In the genomic region with DNA sequence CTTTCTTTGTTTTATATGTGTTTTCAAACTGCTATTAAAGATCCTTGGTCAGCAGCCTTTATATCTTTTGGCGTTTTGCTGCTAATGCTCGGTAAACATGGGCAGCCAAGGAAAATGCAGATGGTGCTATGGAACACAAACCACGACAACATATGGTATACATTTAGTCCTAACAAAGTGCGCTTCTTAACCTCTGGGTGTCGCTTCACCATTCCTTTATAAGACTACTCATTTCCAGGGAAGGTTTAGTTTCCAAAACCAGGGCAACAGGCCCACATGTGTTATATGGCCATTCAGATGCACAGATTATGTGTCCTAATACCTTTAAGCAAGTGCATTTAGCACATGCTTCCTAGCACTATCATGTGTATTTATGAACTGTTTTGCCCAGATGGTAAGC, we compare ENCODE assay signal across 10 cellular contexts. TPM values are rescaled to one million over a fixed set of nuclear protein-coding genes. Genes with fewer than 3 reads are reported as not detected.
A peak's percentile ranks its signal among the peaks of the same experiment; 100 is the strongest.
DNase-seq lines count a peak whose midpoint lies in the region; ATAC-seq and TF ChIP-seq lines count a peak whose summit lies in the region.
"Had no signal": no experiment of that assay in that cellular context is flagged by ENCODE, and none has a peak within 500 bp of the region (broad histone marks: within the 10 kb centered on the region; RNA-seq: fewer than 3 reads in every experiment).

No MANE protein-coding gene starts in this region.

- H3K27me3 ChIP-seq in left lung: peaks cover 64 to 98% of the 10 kb centered on the region in 2 donors

- POLR2A ChIA-PET in RWPE1 (lab: Yijun Ruan, JAX; ENCODE audit: low non-redundant PET): no interaction called here

- no peaks in the 10 kb centered on the region for H3K36me3 ChIP-seq in left lung
- H3K36me3 ChIP-seq: upper lobe of left lung had no signal

- H3K4me3 ChIP-seq in AG09309 (ENCODE audit: control insufficient read depth, low read depth, low read length): no peak overlapping the region
- H3K4me3 ChIP-seq in left lung: no peak overlapping the region
- H3K4me3 ChIP-seq: upper lobe of left lung had no signal

- H3K9me3 ChIP-seq in left lung: no peaks in the 10 kb centered on the region
- H3K9me3 ChIP-seq: upper lobe of left lung had no signal

- TF ChIP-seq CTCF in AG09309 (IDR thresholded peaks at IDR 0.05; ENCODE audit: control insufficient read depth, insufficient read depth, low read depth, low read length, missing control alignments): peak; percentile 54
- peak; percentile 5; the same call in 1 of the 2 replicates for TF ChIP-seq CTCF in RWPE1 (conservative IDR thresholded peaks at IDR 0.05; ENCODE audit: low read depth)
- TF ChIP-seq CTCF in left lung (IDR thresholded peaks at IDR 0.05): no peak

- CTCF ChIA-PET in RWPE1 (lab: Yijun Ruan, JAX): interaction anchor here (0.6 to 1.0 kb wide), 2 partner anchors 222 to 504 kb away, joined by 3 read pairs; no protein-coding TSS in a partner anchor

- no peak for ATAC-seq in HG02973 (IDR thresholded peaks at IDR 0.05; ENCODE audit: unreplicated experiment)
- no peak for ATAC-seq in left lung

- intact Hi-C loops in left lung (cut with DNase I) (no loop called here), posterior cingulate gyrus (cut with DNase I) (no loop called here)

- H3K27ac ChIP-seq in RWPE1 (no peak overlapping the region), left lung (no peak overlapping the region)
- H3K27ac ChIP-seq: upper lobe of left lung had no signal

- no peak for DNase-seq in AG09309 (ENCODE audit: low read depth)
- peak; percentile 76 for DNase-seq in HCEC 1CT
- DNase-seq in RWPE1 (ENCODE audit: low spot score): no peak
- DNase-seq in fibroblast of the conjunctiva (ENCODE audit: low read depth): peak; percentile 57
- DNase-seq in left lung: no peak
- no peak for DNase-seq in posterior cingulate gyrus
- no peak for DNase-seq in NCI-H2107 (lab: John Stamatoyannopoulos, UW)
- DNase-seq: stimulated activated CD4-positive, alpha-beta T cell treated with anti-CD3 and anti-CD28 coated beads, Interleukin-4, amount 100 ng/mL, for 1 hour; upper lobe of left lung had no signal

- H3K4me1 ChIP-seq in left lung: peaks cover 0 to 7% of the 10 kb centered on the region in 2 donors

RNA-seq across cellular contexts. Expression of gene SHOX2, which starts 14.7 kb away (rescaled TPM):
- total RNA-seq in left lung: under 1 TPM; 0.09 to 0.21 TPM

RNA-seq across cellular contexts. Expression of gene RSRC1, which starts 18.4 kb away (rescaled TPM):
- total RNA-seq in left lung: 10 to 100 TPM; 25.2 to 26.3 TPM

Comparison
In these comparisons a context has a peak if more than half of its experiments do, and no peak if none do; other contexts are left out.
1. DNase-seq: peak in HCEC 1CT (single experiment) and fibroblast of the conjunctiva (single experiment); none in AG09309 (single experiment), RWPE1 (single experiment), left lung (0 of 2), posterior cingulate gyrus (0 of 10) and NCI-H2107 (single experiment).
2. CTCF ChIP-seq: peak in AG09309 (single experiment) and RWPE1 (single experiment); none in left lung (0 of 2).